Comparison of ENCODE assay signal across 8 cellular contexts in the genomic region with DNA sequence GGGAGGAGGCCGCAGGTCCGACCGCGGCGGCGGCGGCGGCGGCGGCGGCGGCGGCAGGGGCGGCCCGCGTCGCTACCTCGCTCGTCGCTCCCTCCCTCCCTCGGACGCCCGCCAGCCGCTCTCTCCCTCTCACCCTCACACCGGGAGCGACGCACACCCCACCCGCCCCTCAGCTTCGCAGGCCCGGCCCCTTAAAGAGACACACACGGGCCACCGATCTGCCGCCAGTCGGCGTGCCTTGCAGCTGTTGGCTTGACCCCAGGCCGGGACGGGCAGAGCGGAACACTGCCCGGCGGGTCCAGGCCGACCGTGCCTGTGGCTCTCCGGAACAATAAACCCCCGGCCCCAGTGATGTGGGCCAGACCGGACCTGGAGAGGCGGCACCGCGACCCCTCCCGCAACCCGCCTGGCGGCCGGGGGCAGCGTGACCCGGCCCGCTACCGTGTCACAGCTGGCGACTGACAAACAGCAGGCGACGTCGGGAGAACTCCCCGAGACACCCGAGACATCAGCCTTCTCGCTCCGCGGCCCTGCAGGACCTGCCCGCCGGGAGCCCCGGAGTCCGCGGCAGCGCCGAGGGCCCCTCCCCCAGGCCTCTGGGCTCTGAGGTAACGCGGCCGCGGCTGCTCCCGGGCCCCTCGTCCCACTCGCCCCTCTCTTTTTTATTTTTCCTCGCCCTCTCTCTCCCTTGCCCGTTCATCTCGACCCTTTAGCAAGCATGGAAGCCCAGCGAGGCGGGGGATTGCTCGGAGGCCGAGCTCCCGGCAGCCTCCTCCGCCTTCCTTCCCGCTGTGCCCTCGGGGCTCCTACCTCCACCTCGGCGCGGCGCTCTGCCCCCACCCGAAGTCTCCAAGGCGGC. TPM values are rescaled to one million over a fixed set of nuclear protein-coding genes. Genes with fewer than 3 reads are reported as not detected.
DNase-seq lines count a peak whose midpoint lies in the region; ATAC-seq and TF ChIP-seq lines count a peak whose summit lies in the region.

A gene with protein sequence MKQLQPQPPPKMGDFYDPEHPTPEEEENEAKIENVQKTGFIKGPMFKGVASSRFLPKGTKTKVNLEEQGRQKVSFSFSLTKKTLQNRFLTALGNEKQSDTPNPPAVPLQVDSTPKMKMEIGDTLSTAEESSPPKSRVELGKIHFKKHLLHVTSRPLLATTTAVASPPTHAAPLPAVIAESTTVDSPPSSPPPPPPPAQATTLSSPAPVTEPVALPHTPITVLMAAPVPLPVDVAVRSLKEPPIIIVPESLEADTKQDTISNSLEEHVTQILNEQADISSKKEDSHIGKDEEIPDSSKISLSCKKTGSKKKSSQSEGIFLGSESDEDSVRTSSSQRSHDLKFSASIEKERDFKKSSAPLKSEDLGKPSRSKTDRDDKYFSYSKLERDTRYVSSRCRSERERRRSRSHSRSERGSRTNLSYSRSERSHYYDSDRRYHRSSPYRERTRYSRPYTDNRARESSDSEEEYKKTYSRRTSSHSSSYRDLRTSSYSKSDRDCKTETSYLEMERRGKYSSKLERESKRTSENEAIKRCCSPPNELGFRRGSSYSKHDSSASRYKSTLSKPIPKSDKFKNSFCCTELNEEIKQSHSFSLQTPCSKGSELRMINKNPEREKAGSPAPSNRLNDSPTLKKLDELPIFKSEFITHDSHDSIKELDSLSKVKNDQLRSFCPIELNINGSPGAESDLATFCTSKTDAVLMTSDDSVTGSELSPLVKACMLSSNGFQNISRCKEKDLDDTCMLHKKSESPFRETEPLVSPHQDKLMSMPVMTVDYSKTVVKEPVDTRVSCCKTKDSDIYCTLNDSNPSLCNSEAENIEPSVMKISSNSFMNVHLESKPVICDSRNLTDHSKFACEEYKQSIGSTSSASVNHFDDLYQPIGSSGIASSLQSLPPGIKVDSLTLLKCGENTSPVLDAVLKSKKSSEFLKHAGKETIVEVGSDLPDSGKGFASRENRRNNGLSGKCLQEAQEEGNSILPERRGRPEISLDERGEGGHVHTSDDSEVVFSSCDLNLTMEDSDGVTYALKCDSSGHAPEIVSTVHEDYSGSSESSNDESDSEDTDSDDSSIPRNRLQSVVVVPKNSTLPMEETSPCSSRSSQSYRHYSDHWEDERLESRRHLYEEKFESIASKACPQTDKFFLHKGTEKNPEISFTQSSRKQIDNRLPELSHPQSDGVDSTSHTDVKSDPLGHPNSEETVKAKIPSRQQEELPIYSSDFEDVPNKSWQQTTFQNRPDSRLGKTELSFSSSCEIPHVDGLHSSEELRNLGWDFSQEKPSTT (N-terminal part only) (minus strand): TSS at position 124 of the 859 bp plus-strand sequence. CDS start 189 bp downstream, outside the sequence.

- H3K36me3 ChIP-seq in BE2C, result no peaks in the 10 kb centered on the region

- peak; percentile 91 for DNase-seq in BE2C
- DNase-seq in NCI-H524 treated with DMSO at 0.1 percent for 48 hours (lab: John Stamatoyannopoulos, UW), result peak; percentile 37
- peak; percentile 89 for DNase-seq in activated CD4-positive, alpha-beta T cell treated with anti-CD3 and anti-CD28 coated beads, Interleukin-2, amount 10 ng/mL, durations not matched to agents 7 days and 5 days
- peak; percentile 95 for DNase-seq in coronary artery (ENCODE audit: low spot score)
- DNase-seq in left lobe of liver (ENCODE audit: low spot score), result peak; percentile 97
- DNase-seq in stimulated activated CD4-positive, alpha-beta T cell treated with anti-CD3 and anti-CD28 coated beads, Interleukin-2, amount 100 ng/mL, for 24 hours, result peak; percentile 85 to 86

- ATAC-seq in HG03378 (IDR thresholded peaks at IDR 0.05; ENCODE audit: unreplicated experiment) (peak; percentile 39), left lobe of liver (peak; percentile 91)

- no peaks in the 10 kb centered on the region for H3K27me3 ChIP-seq in BE2C

- POLR2A ChIA-PET in activated CD4-positive, alpha-beta T cell treated with anti-CD3 and anti-CD28 coated beads, Interleukin-2, amount 10 ng/mL, durations not matched to agents 7 days and 5 days (lab: Charles Lee), result interaction anchor here (0.6 to 0.9 kb wide), 2 partner anchors 11 to 15 kb away, joined by 3 to 4 read pairs; no protein-coding TSS in a partner anchor

- peak within 1 kb of the TSS; percentile 99 for H3K27ac Mint-ChIP-seq in activated CD4-positive, alpha-beta T cell treated with anti-CD3 and anti-CD28 coated beads, Interleukin-2, amount 10 ng/mL, durations not matched to agents 7 days and 5 days

- CTCF ChIA-PET in activated CD4-positive, alpha-beta T cell treated with anti-CD3 and anti-CD28 coated beads, Interleukin-2, amount 10 ng/mL, durations not matched to agents 7 days and 5 days (lab: Charles Lee), result interaction anchor here (0.7 to 2.3 kb wide), 12 partner anchors 11 to 350 kb away, joined by 3 to 8 read pairs (median 4); no protein-coding TSS in a partner anchor

- TF ChIP-seq CTCF in BE2C (IDR thresholded peaks at IDR 0.05; ENCODE audit: low read depth, low read length), result no peak
- no peak for TF ChIP-seq CTCF in coronary artery (IDR thresholded peaks at IDR 0.05)

- H3K4me1 Mint-ChIP-seq in activated CD4-positive, alpha-beta T cell treated with anti-CD3 and anti-CD28 coated beads, Interleukin-2, amount 10 ng/mL, durations not matched to agents 7 days and 5 days, result peaks cover 42% of the 10 kb centered on the region

- H3K4me3 Mint-ChIP-seq in activated CD4-positive, alpha-beta T cell treated with anti-CD3 and anti-CD28 coated beads, Interleukin-2, amount 10 ng/mL, durations not matched to agents 7 days and 5 days, result peak within 1 kb of the TSS; percentile 97

- peak; percentile 61 for TF ChIP-seq POLR2A in GM19099 (IDR thresholded peaks at IDR 0.05; ENCODE audit: extremely low read depth, insufficient read length, low read depth)

- peak within 1 kb of the TSS; percentile 82 for H3K4me3 ChIP-seq in BE2C (ENCODE audit: low read depth, low read length)
- peak within 1 kb of the TSS; percentile 97 for H3K4me3 ChIP-seq in coronary artery

- no peaks in the 10 kb centered on the region for H3K4me1 ChIP-seq in BE2C

- peaks cover 22% of the 10 kb centered on the region for H3K36me3 Mint-ChIP-seq in activated CD4-positive, alpha-beta T cell treated with anti-CD3 and anti-CD28 coated beads, Interleukin-2, amount 10 ng/mL, durations not matched to agents 7 days and 5 days (ENCODE audit: low read depth)

- peak within 1 kb of the TSS; percentile 94 for H3K27ac ChIP-seq in coronary artery

- no peaks in the 10 kb centered on the region for H3K9me3 Mint-ChIP-seq in activated CD4-positive, alpha-beta T cell treated with anti-CD3 and anti-CD28 coated beads, Interleukin-2, amount 10 ng/mL, durations not matched to agents 7 days and 5 days

- no peaks in the 10 kb centered on the region for H3K9me3 ChIP-seq in BE2C

- no peaks in the 10 kb centered on the region for H3K27me3 Mint-ChIP-seq in activated CD4-positive, alpha-beta T cell treated with anti-CD3 and anti-CD28 coated beads, Interleukin-2, amount 10 ng/mL, durations not matched to agents 7 days and 5 days

RNA-seq across cellular contexts. Expression of the gene that starts here (rescaled TPM):
- polyA plus RNA-seq in BE2C (2012; ENCODE audit: insufficient read depth, insufficient read length, low read depth), result 66.8 TPM
- 10 to 100 TPM; 44.4 to 48.3 TPM for total RNA-seq in activated CD4-positive, alpha-beta T cell treated with anti-CD3 and anti-CD28 coated beads, Interleukin-2, amount 10 ng/mL, durations not matched to agents 7 days and 5 days
- 21.5 TPM for total RNA-seq in left lobe of liver

Comparison
In these comparisons a context has a peak if more than half of its experiments do, and no peak if none do; other contexts are left out.
1. Peak in every context shown above with its lines: DNase-seq, ATAC-seq, H3K4me3 ChIP-seq and H3K27ac ChIP-seq.
2. DNase-seq: peak in every context shown above with its lines; median percentile 97 in left lobe of liver; 95 in coronary artery; 91 in BE2C; 89 in activated CD4-positive, alpha-beta T cell treated with anti-CD3 and anti-CD28 coated beads, Interleukin-2, amount 10 ng/mL, durations not matched to agents 7 days and 5 days; 86 in stimulated activated CD4-positive, alpha-beta T cell treated with anti-CD3 and anti-CD28 coated beads, Interleukin-2, amount 100 ng/mL, for 24 hours; 37 in NCI-H524 treated with DMSO at 0.1 percent for 48 hours.